In genomic region chr12:19003987-19004619, GRCh38 we compare ENCODE assay signal across 1 cellular context.
TF ChIP-seq lines count a peak whose summit lies in the region.

No MANE protein-coding gene starts in this region.

TF ChIP-seq in H1, 55 proteins besides CTCF, POLR2A, EP300 and RAD21 (continued from another document):
- TF ChIP-seq CHD7 (IDR thresholded peaks at IDR 0.05; ENCODE audit: insufficient replicate concordance, low read length): peak; percentile 77
- peak; percentile 77 for TF ChIP-seq ASH2L (IDR thresholded peaks at IDR 0.05; ENCODE audit: low read length)
- TF ChIP-seq CEBPB (IDR thresholded peaks at IDR 0.05; ENCODE audit: low read depth, low read length): no peak
- TF ChIP-seq EGR1 (IDR thresholded peaks at IDR 0.05; ENCODE audit: borderline replicate concordance, low read depth, low read length): peak; percentile 63; the same call in 1 of the 2 replicates
- no peak for TF ChIP-seq RNF2 (IDR thresholded peaks at IDR 0.05; ENCODE audit: borderline replicate concordance, low read depth, low read length, missing control alignments, poor library complexity, severe bottlenecking)
- TF ChIP-seq YY1 (IDR thresholded peaks at IDR 0.05; ENCODE audit: low read depth, low read length): peak; percentile 42; the same call in 1 of the 2 replicates
- TF ChIP-seq CHD2 (IDR thresholded peaks at IDR 0.05; ENCODE audit: low read length): no peak
- TF ChIP-seq TEAD4 (IDR thresholded peaks at IDR 0.05; ENCODE audit: low read depth, low read length): peak; percentile 81
- no peak for TF ChIP-seq RXRA (IDR thresholded peaks at IDR 0.05; ENCODE audit: insufficient read depth, low read depth, low read length)
- no peak for TF ChIP-seq CREB1 (IDR thresholded peaks at IDR 0.05)
- TF ChIP-seq SIX5 (IDR thresholded peaks at IDR 0.05; ENCODE audit: low read depth, low read length): no peak
- TF ChIP-seq GTF2F1 (IDR thresholded peaks at IDR 0.05; ENCODE audit: borderline replicate concordance, low read depth, low read length): no peak
- peak; percentile 22 for TF ChIP-seq TAF7 (optimal IDR thresholded peaks at IDR 0.05; ENCODE audit: borderline replicate concordance, low read depth, low read length)
- no peak for TF ChIP-seq KDM5A (IDR thresholded peaks at IDR 0.05; ENCODE audit: low read length)
- no peak for TF ChIP-seq FOSL1 (IDR thresholded peaks at IDR 0.05; ENCODE audit: insufficient read depth, low read depth, low read length)
- TF ChIP-seq TBP (IDR thresholded peaks at IDR 0.05; ENCODE audit: low read depth, low read length): no peak
- no peak for TF ChIP-seq E2F6 (IDR thresholded peaks at IDR 0.05)
- 0 out of 2 replicates have a peak, but pooled peaks have one; percentile 40 for TF ChIP-seq RBBP5 (IDR thresholded peaks at IDR 0.05; ENCODE audit: borderline replicate concordance, low read depth, low read length)
